In the genomic region with DNA sequence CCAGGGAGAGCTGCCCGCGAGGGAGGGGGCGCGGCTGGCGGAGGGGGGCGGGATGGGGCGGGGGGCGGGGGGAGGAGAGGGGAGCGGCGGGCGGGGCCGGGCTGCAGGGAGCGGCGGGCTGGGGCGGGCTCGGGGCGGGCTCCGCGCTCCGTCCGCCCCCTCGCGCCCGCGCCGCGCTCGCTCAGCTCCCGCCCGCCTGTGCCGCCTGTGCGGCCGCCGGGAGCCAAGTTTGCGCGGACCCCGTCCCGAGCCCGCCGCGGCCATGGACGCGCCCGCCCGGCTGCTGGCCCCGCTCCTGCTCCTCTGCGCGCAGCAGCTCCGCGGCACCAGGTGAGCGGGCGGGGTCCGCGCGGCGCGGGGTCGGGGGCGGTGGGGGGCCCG, we compare ENCODE assay signal across 10 cellular contexts. TPM values are rescaled to one million over a fixed set of nuclear protein-coding genes. Genes with fewer than 3 reads are reported as not detected.
DNase-seq lines count a peak whose midpoint lies in the region; ATAC-seq and TF ChIP-seq lines count a peak whose summit lies in the region.
"Had no signal": no experiment of that assay in that cellular context is flagged by ENCODE, and none has a peak within 500 bp of the region (broad histone marks: within the 10 kb centered on the region; RNA-seq: fewer than 3 reads in every experiment).

A gene with protein sequence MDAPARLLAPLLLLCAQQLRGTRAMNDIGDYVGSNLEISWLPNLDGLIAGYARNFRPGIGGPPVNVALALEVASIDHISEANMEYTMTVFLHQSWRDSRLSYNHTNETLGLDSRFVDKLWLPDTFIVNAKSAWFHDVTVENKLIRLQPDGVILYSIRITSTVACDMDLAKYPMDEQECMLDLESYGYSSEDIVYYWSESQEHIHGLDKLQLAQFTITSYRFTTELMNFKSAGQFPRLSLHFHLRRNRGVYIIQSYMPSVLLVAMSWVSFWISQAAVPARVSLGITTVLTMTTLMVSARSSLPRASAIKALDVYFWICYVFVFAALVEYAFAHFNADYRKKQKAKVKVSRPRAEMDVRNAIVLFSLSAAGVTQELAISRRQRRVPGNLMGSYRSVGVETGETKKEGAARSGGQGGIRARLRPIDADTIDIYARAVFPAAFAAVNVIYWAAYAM (plus strand): TSS at position 184 of the 381 bp plus-strand sequence. CDS start 79 bp downstream, at position 263.

- no peak within 1 kb of the TSS for H3K9ac ChIP-seq in HUES48 (ENCODE audit: low read depth, low read length)

- 0% methylated on average over 31 of the region's 60 CpGs; no CpG with 5 or more reads in 1 of the 2 donors for WGBS in body of pancreas, 2 donors
- no CpG with 5 or more reads among the region's 60 CpGs for WGBS in gastroesophageal sphincter (ENCODE audit: low coverage in 1 of 2), 2 donors

- peaks cover 13% of the 10 kb centered on the region for H3K27me3 ChIP-seq in CD8-positive, alpha-beta T cell (ENCODE audit: insufficient read depth, low read length)
- H3K27me3 ChIP-seq in HUES48 (ENCODE audit: control insufficient read depth, insufficient read depth, low read length) (peaks cover 23% of the 10 kb centered on the region), body of pancreas (peaks cover 0 to 24% of the 10 kb centered on the region in 2 donors), gastroesophageal sphincter (peaks cover 99% of the 10 kb centered on the region)
- peaks cover 4 to 19% of the 10 kb centered on the region in 2 donors for H3K27me3 ChIP-seq in naive thymus-derived CD4-positive, alpha-beta T cell (ENCODE audit: control insufficient read depth in 2 of 2, insufficient read depth in 2 of 2, low read length in 2 of 2)

- H3K9me3 ChIP-seq in CD8-positive, alpha-beta T cell (ENCODE audit: low read length) = no peaks in the 10 kb centered on the region
- H3K9me3 ChIP-seq in HUES48 (ENCODE audit: control insufficient read depth, insufficient read depth, low read length) (no peaks in the 10 kb centered on the region), body of pancreas (no peaks in the 10 kb centered on the region), gastroesophageal sphincter (no peaks in the 10 kb centered on the region)
- H3K9me3 ChIP-seq in naive thymus-derived CD4-positive, alpha-beta T cell (ENCODE audit: control insufficient read depth in 2 of 3, low read length in 3 of 3) = no peaks in the 10 kb centered on the region

- no peaks in the 10 kb centered on the region for H3K9me3 Mint-ChIP-seq in CD8-positive, alpha-beta T cell
- peaks cover 0 to 2% (median 0%) of the 10 kb centered on the region in 11 donors for H3K9me3 Mint-ChIP-seq in naive thymus-derived CD4-positive, alpha-beta T cell

- H3K4me3 Mint-ChIP-seq in CD8-positive, alpha-beta T cell = peak within 1 kb of the TSS; percentile 82
- peak within 1 kb of the TSS; percentile 44 to 93 (median 86) for H3K4me3 Mint-ChIP-seq in naive thymus-derived CD4-positive, alpha-beta T cell

- H3K27me3 Mint-ChIP-seq in CD8-positive, alpha-beta T cell (ENCODE audit: low read depth) = peaks cover 62% of the 10 kb centered on the region
- peaks cover 57 to 78% (median 65%) of the 10 kb centered on the region in 5 donors for H3K27me3 Mint-ChIP-seq in naive thymus-derived CD4-positive, alpha-beta T cell

- H3K36me3 ChIP-seq in CD8-positive, alpha-beta T cell (ENCODE audit: insufficient read depth, low read length) = no peaks in the 10 kb centered on the region
- H3K36me3 ChIP-seq in HUES48 (ENCODE audit: control insufficient read depth, insufficient read depth, low read length) (no peaks in the 10 kb centered on the region), body of pancreas (replicated peaks in 1 of 2; ENCODE audit: insufficient read depth in 1 of 2, low read depth in 2 of 2) (no peaks in the 10 kb centered on the region), gastroesophageal sphincter (no peaks in the 10 kb centered on the region)
- no peaks in the 10 kb centered on the region for H3K36me3 ChIP-seq in naive thymus-derived CD4-positive, alpha-beta T cell (ENCODE audit: control insufficient read depth in 2 of 3, insufficient read depth in 3 of 3, low read length in 3 of 3)

- TF ChIP-seq POLR2A in body of pancreas (IDR thresholded peaks at IDR 0.05) = no peak
- TF ChIP-seq POLR2A in gastroesophageal sphincter (IDR thresholded peaks at IDR 0.05) = no peak

- H3K4me1 Mint-ChIP-seq in CD8-positive, alpha-beta T cell (ENCODE audit: low read depth) = peaks cover 4% of the 10 kb centered on the region
- H3K4me1 Mint-ChIP-seq in naive thymus-derived CD4-positive, alpha-beta T cell = peaks cover 0 to 19% (median 8%) of the 10 kb centered on the region in 7 donors

- DNase-seq in CD8-positive, alpha-beta T cell = no peak
- no peak for DNase-seq in body of pancreas
- peak in 2 of 9 donors; percentile 15 to 22 for DNase-seq in naive thymus-derived CD4-positive, alpha-beta T cell
- DNase-seq: activated CD4-positive, alpha-beta T cell treated with anti-CD3 and anti-CD28 coated beads for 4 hours had no signal

- TF ChIP-seq CTCF in CD8-positive, alpha-beta T cell (IDR thresholded peaks at IDR 0.05) = no peak
- no peak for TF ChIP-seq CTCF in body of pancreas (IDR thresholded peaks at IDR 0.05)
- no peak for TF ChIP-seq CTCF in gastroesophageal sphincter (IDR thresholded peaks at IDR 0.05)

- no peak within 1 kb of the TSS for H3K27ac Mint-ChIP-seq in CD8-positive, alpha-beta T cell
- peak within 1 kb of the TSS in 7 of 9 donors; percentile 5 to 87 (median 32) for H3K27ac Mint-ChIP-seq in naive thymus-derived CD4-positive, alpha-beta T cell

- no peaks in the 10 kb centered on the region for H3K36me3 Mint-ChIP-seq in CD8-positive, alpha-beta T cell
- H3K36me3 Mint-ChIP-seq in naive thymus-derived CD4-positive, alpha-beta T cell = peaks cover 0 to 3% (median 0%) of the 10 kb centered on the region in 5 donors

- intact Hi-C loops in CD8-positive, alpha-beta T cell (cut with DNase I, micrococcal nuclease) = loop anchor here in 1 of 2 experiments (1.0 kb wide), 1 partner anchor 25 kb away; no protein-coding TSS in a partner anchor
- intact Hi-C loops in body of pancreas (cut with DNase I) = no loop called here
- intact Hi-C loops in naive thymus-derived CD4-positive, alpha-beta T cell (cut with micrococcal nuclease) = no loop called here

- H3K4me1 ChIP-seq in CD8-positive, alpha-beta T cell (ENCODE audit: insufficient read depth, low read length) = peaks cover 5% of the 10 kb centered on the region
- no peaks in the 10 kb centered on the region; the same call in 1 of the 2 replicates for H3K4me1 ChIP-seq in HUES48 (ENCODE audit: control insufficient read depth, insufficient read depth, low read length)
- H3K4me1 ChIP-seq in body of pancreas = peaks cover 7% of the 10 kb centered on the region
- no peaks in the 10 kb centered on the region for H3K4me1 ChIP-seq in naive thymus-derived CD4-positive, alpha-beta T cell (ENCODE audit: control insufficient read depth in 2 of 2, insufficient read depth in 2 of 2, low read length in 2 of 2)
- H3K4me1 ChIP-seq in gastroesophageal sphincter = peaks cover 0 to 18% (median 5%) of the 10 kb centered on the region in 3 donors

- H3K27ac ChIP-seq in CD8-positive, alpha-beta T cell (ENCODE audit: low read depth, low read length) = no peak within 1 kb of the TSS
- no peak within 1 kb of the TSS for H3K27ac ChIP-seq in HUES48 (ENCODE audit: low read depth, low read length)
- H3K27ac ChIP-seq in body of pancreas = no peak within 1 kb of the TSS
- H3K27ac ChIP-seq in naive thymus-derived CD4-positive, alpha-beta T cell (ENCODE audit: low read depth, low read length) = no peak within 1 kb of the TSS
- H3K27ac ChIP-seq in gastroesophageal sphincter = no peak within 1 kb of the TSS

- ATAC-seq in CD8-positive, alpha-beta T cell = peak; percentile 65
- ATAC-seq in body of pancreas (peak; percentile 32), gastroesophageal sphincter (no peak), HG03439 (IDR thresholded peaks at IDR 0.05; ENCODE audit: unreplicated experiment) (no peak), GM21390 (IDR thresholded peaks at IDR 0.05; ENCODE audit: unreplicated experiment) (no peak), HG03432 (IDR thresholded peaks at IDR 0.05; ENCODE audit: unreplicated experiment) (no peak)
- ATAC-seq in naive thymus-derived CD4-positive, alpha-beta T cell = peak; percentile 60

- no peak for TF ChIP-seq EP300 in gastroesophageal sphincter (IDR thresholded peaks at IDR 0.05)

- CTCF ChIA-PET in CD8-positive, alpha-beta T cell (lab: Charles Lee) = no interaction called here
- CTCF ChIA-PET in naive thymus-derived CD4-positive, alpha-beta T cell (lab: Charles Lee) = no interaction called here

- no peak within 1 kb of the TSS for H3K4me3 ChIP-seq in CD8-positive, alpha-beta T cell (ENCODE audit: low read depth, low read length)
- H3K4me3 ChIP-seq in HUES48 (ENCODE audit: low read depth, low read length) (peak within 1 kb of the TSS; percentile 52; the same call in 1 of the 2 replicates), body of pancreas (no peak within 1 kb of the TSS), gastroesophageal sphincter (peak within 1 kb of the TSS in 1 of 2 donors; percentile 40)
- H3K4me3 ChIP-seq in naive thymus-derived CD4-positive, alpha-beta T cell (ENCODE audit: low read length) = no peak within 1 kb of the TSS

- POLR2A ChIA-PET in CD8-positive, alpha-beta T cell (lab: Charles Lee) = no interaction called here
- POLR2A ChIA-PET in naive thymus-derived CD4-positive, alpha-beta T cell (lab: Charles Lee) = no interaction called here

RNA-seq across cellular contexts. Expression of the gene that starts here (rescaled TPM):
- total RNA-seq in CD8-positive, alpha-beta T cell = under 1 TPM; 0.19 to 0.25 TPM
- total RNA-seq in body of pancreas (not detected), gastroesophageal sphincter (under 1 TPM in 1 of 4 donors, not detected in 3; 0.73 TPM)
- total RNA-seq in naive thymus-derived CD4-positive, alpha-beta T cell = under 1 TPM in 2 of 5 experiments, not detected in 3; 0.17 to 0.21 TPM
- polyA plus RNA-seq in naive thymus-derived CD4-positive, alpha-beta T cell = under 1 TPM in 1 of 2 donors, not detected in 1; 0.31 TPM
- total RNA-seq: HT1080 had no signal

Comparison
In these comparisons a context has a peak if more than half of its experiments do, and no peak if none do; other contexts are left out.
1. Peak in ATAC-seq in CD8-positive, alpha-beta T cell; RNA of the gene not detected or under 1 TPM.
2. Peak in ATAC-seq in body of pancreas; RNA of the gene not detected or under 1 TPM.
3. Peak in ATAC-seq in naive thymus-derived CD4-positive, alpha-beta T cell; RNA of the gene not detected or under 1 TPM.